ENCODE assay signal across 13 cellular contexts in genomic region chr19:5994407-5995165, GRCh38.
"Had no signal": no experiment of that assay in that cellular context is flagged by ENCODE, and none has a peak within 500 bp of the region (broad histone marks: within the 10 kb centered on the region; RNA-seq: fewer than 3 reads in every experiment).

No MANE protein-coding gene starts in this region.

- ATAC-seq: activated CD4-positive, alpha-beta T cell treated with anti-CD3 and anti-CD28 coated beads for 36 hours; activated CD8-positive, alpha-beta T cell treated with anti-CD3 and anti-CD28 coated beads for 36 hours; activated T-cell treated with anti-CD3 and anti-CD28 coated beads, Interleukin-2, amount 50 U/mL, for 72 hours; T-cell had no signal

- H3K9me3 ChIP-seq: neutrophil, stomach had no signal

- H3K27ac ChIP-seq: neutrophil, WERI-Rb-1 had no signal

- H3K9me3 Mint-ChIP-seq: activated CD8-positive, alpha-beta T cell treated with anti-CD3 and anti-CD28 coated beads for 36 hours; activated naive CD8-positive, alpha-beta T cell treated with anti-CD3 and anti-CD28 coated beads, Interleukin-2, amount 10 ng/mL, durations not matched to agents 7 days and 5 days; T-cell had no signal

- H3K27me3 Mint-ChIP-seq: activated CD4-positive, alpha-beta T cell treated with anti-CD3 and anti-CD28 coated beads for 36 hours; activated CD8-positive, alpha-beta T cell treated with anti-CD3 and anti-CD28 coated beads for 36 hours; activated naive CD8-positive, alpha-beta T cell treated with anti-CD3 and anti-CD28 coated beads, Interleukin-2, amount 10 ng/mL, durations not matched to agents 7 days and 5 days; naive B cell; T-cell had no signal

- H3K36me3 ChIP-seq: WERI-Rb-1 had no signal

- H3K4me1 Mint-ChIP-seq: activated CD4-positive, alpha-beta T cell treated with anti-CD3 and anti-CD28 coated beads for 36 hours had no signal

- H3K27me3 ChIP-seq: neutrophil, stomach had no signal

- H3K4me3 Mint-ChIP-seq: activated CD4-positive, alpha-beta T cell treated with anti-CD3 and anti-CD28 coated beads for 36 hours; activated CD8-positive, alpha-beta T cell treated with anti-CD3 and anti-CD28 coated beads for 36 hours; activated naive CD8-positive, alpha-beta T cell treated with anti-CD3 and anti-CD28 coated beads, Interleukin-2, amount 10 ng/mL, durations not matched to agents 7 days and 5 days; activated T-cell treated with anti-CD3 and anti-CD28 coated beads, Interleukin-2, amount 50 U/mL, for 72 hours; naive B cell; T-cell had no signal

- DNase-seq: activated CD4-positive, alpha-beta T cell treated with anti-CD3 and anti-CD28 coated beads for 36 hours; activated CD8-positive, alpha-beta memory T cell treated with anti-CD3 and anti-CD28 coated beads, Interleukin-2, amount 50 U/mL, for 4 hours; activated CD8-positive, alpha-beta T cell treated with anti-CD3 and anti-CD28 coated beads for 36 hours; activated naive CD8-positive, alpha-beta T cell treated with anti-CD3 and anti-CD28 coated beads, Interleukin-2, amount 10 ng/mL, durations not matched to agents 7 days and 5 days; activated T-cell treated with anti-CD3 and anti-CD28 coated beads, Interleukin-2, amount 50 U/mL, for 72 hours; anterior cingulate cortex; midbrain; naive B cell; stimulated activated CD4-positive, alpha-beta T cell treated with anti-CD3 and anti-CD28 coated beads, Interleukin-4, amount 100 ng/mL, for 24 hours; T-cell; WERI-Rb-1 had no signal

- H3K27ac Mint-ChIP-seq: activated CD4-positive, alpha-beta T cell treated with anti-CD3 and anti-CD28 coated beads for 36 hours; activated CD8-positive, alpha-beta T cell treated with anti-CD3 and anti-CD28 coated beads for 36 hours; activated naive CD8-positive, alpha-beta T cell treated with anti-CD3 and anti-CD28 coated beads, Interleukin-2, amount 10 ng/mL, durations not matched to agents 7 days and 5 days; activated T-cell treated with anti-CD3 and anti-CD28 coated beads, Interleukin-2, amount 50 U/mL, for 72 hours; T-cell had no signal
